ENCODE assay signal across 1 cellular context in the genomic region with DNA sequence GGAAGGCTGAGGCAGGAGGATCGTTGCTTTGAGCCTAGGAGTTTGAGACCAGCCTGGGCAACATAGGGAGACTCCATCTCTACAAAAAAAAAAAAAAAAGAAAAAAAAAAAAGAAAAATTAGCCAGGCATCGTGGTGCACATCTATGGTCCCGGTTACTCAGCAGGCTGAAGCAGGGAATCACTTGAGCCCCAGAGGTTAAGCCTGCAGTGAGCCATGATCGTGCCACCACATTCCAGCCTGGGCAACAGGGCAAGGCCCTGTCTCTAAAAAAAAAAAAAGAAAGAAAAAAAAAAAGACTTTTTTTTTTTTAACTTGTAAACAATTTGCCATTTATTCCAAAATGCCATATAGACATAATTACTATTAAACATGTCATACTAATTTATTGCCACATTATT.
TF ChIP-seq lines count a peak whose summit lies in the region.

No MANE protein-coding gene starts in this region.

TF ChIP-seq in GM23338, 12 proteins besides CTCF, POLR2A, EP300 and RAD21 (continued from another document):
- TF ChIP-seq, protein P1, sequence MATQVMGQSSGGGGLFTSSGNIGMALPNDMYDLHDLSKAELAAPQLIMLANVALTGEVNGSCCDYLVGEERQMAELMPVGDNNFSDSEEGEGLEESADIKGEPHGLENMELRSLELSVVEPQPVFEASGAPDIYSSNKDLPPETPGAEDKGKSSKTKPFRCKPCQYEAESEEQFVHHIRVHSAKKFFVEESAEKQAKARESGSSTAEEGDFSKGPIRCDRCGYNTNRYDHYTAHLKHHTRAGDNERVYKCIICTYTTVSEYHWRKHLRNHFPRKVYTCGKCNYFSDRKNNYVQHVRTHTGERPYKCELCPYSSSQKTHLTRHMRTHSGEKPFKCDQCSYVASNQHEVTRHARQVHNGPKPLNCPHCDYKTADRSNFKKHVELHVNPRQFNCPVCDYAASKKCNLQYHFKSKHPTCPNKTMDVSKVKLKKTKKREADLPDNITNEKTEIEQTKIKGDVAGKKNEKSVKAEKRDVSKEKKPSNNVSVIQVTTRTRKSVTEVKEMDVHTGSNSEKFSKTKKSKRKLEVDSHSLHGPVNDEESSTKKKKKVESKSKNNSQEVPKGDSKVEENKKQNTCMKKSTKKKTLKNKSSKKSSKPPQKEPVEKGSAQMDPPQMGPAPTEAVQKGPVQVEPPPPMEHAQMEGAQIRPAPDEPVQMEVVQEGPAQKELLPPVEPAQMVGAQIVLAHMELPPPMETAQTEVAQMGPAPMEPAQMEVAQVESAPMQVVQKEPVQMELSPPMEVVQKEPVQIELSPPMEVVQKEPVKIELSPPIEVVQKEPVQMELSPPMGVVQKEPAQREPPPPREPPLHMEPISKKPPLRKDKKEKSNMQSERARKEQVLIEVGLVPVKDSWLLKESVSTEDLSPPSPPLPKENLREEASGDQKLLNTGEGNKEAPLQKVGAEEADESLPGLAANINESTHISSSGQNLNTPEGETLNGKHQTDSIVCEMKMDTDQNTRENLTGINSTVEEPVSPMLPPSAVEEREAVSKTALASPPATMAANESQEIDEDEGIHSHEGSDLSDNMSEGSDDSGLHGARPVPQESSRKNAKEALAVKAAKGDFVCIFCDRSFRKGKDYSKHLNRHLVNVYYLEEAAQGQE (IDR thresholded peaks at IDR 0.05; ENCODE audit: unreplicated experiment), result no peak
- no peak for TF ChIP-seq JUNB (IDR thresholded peaks at IDR 0.05; ENCODE audit: unreplicated experiment)
- no peak for TF ChIP-seq STAT1 (IDR thresholded peaks at IDR 0.05; ENCODE audit: unreplicated experiment)
